In genomic region chr2:72325592-72326422, GRCh38 we compare ENCODE assay signal across 8 cellular contexts.
DNase-seq lines count a peak whose midpoint lies in the region; ATAC-seq and TF ChIP-seq lines count a peak whose summit lies in the region.

No MANE protein-coding gene starts in this region.

- peaks cover 2% of the 10 kb centered on the region for H3K36me3 Mint-ChIP-seq in activated CD8-positive, alpha-beta T cell treated with anti-CD3 and anti-CD28 coated beads for 36 hours (ENCODE audit: low read depth)

- no peaks in the 10 kb centered on the region for H3K27me3 Mint-ChIP-seq in activated CD8-positive, alpha-beta T cell treated with anti-CD3 and anti-CD28 coated beads for 36 hours

- H3K4me1 Mint-ChIP-seq in activated CD8-positive, alpha-beta T cell treated with anti-CD3 and anti-CD28 coated beads for 36 hours (ENCODE audit: low read depth) = no peaks in the 10 kb centered on the region

- peak; percentile 13 for DNase-seq in AG08396 (ENCODE audit: low spot score)
- DNase-seq in activated CD8-positive, alpha-beta T cell treated with anti-CD3 and anti-CD28 coated beads for 36 hours = peak; percentile 23
- DNase-seq in left colon = peak in 1 of 2 donors; percentile 59
- DNase-seq in NOMO-1 treated with DMSO at 0.1 percent for 48 hours (lab: John Stamatoyannopoulos, UW; ENCODE audit: unreplicated experiment) = no peak
- no peak for DNase-seq in sigmoid colon

- TF ChIP-seq EP300 in sigmoid colon (IDR thresholded peaks at IDR 0.05) = no peak

- no peaks in the 10 kb centered on the region for H3K36me3 ChIP-seq in sigmoid colon

- POLR2A ChIA-PET in activated CD8-positive, alpha-beta T cell treated with anti-CD3 and anti-CD28 coated beads for 36 hours (lab: Charles Lee) = no interaction called here

- H3K9me3 Mint-ChIP-seq in activated CD8-positive, alpha-beta T cell treated with anti-CD3 and anti-CD28 coated beads for 36 hours = peaks cover 4% of the 10 kb centered on the region

- no peaks in the 10 kb centered on the region for H3K27me3 ChIP-seq in sigmoid colon

- H3K27ac ChIP-seq in sigmoid colon = no peak overlapping the region

- CTCF ChIA-PET in activated CD8-positive, alpha-beta T cell treated with anti-CD3 and anti-CD28 coated beads for 36 hours (lab: Charles Lee) = interaction anchor here (0.9 to 2.6 kb wide), 4 partner anchors 9 to 21 kb away, joined by 4 to 8 read pairs (median 5); no protein-coding TSS in a partner anchor

- ATAC-seq in GM18502 (IDR thresholded peaks at IDR 0.05; ENCODE audit: poor library complexity, unreplicated experiment) (peak; percentile 72), HG03439 (IDR thresholded peaks at IDR 0.05; ENCODE audit: unreplicated experiment) (peak; percentile 70), left colon (peak; percentile 98), GM18909 (IDR thresholded peaks at IDR 0.05; ENCODE audit: poor library complexity, unreplicated experiment) (no peak)
- no peak for ATAC-seq in activated CD8-positive, alpha-beta T cell treated with anti-CD3 and anti-CD28 coated beads for 36 hours

- no peak for TF ChIP-seq POLR2A in sigmoid colon (IDR thresholded peaks at IDR 0.05)

- no peak overlapping the region for H3K4me3 ChIP-seq in sigmoid colon

- no peaks in the 10 kb centered on the region for H3K4me1 ChIP-seq in sigmoid colon

- peak; percentile 63 for TF ChIP-seq CTCF in activated CD8-positive, alpha-beta T cell treated with anti-CD3 and anti-CD28 coated beads for 36 hours (IDR thresholded peaks at IDR 0.05)
- peak in 1 of 4 experiments; percentile 20 for TF ChIP-seq CTCF in sigmoid colon (IDR thresholded peaks at IDR 0.05)

- intact Hi-C loops in activated CD8-positive, alpha-beta T cell treated with anti-CD3 and anti-CD28 coated beads for 36 hours (cut with micrococcal nuclease) = no loop called here
- intact Hi-C loops in left colon (cut with DNase I, micrococcal nuclease) (no loop called here), sigmoid colon (cut with DNase I) (no loop called here)

- no peak overlapping the region for H3K27ac Mint-ChIP-seq in activated CD8-positive, alpha-beta T cell treated with anti-CD3 and anti-CD28 coated beads for 36 hours

- no peak overlapping the region for H3K4me3 Mint-ChIP-seq in activated CD8-positive, alpha-beta T cell treated with anti-CD3 and anti-CD28 coated beads for 36 hours

- 70 to 75% methylated on average over 8 of the region's 8 CpGs for WGBS in sigmoid colon, 2 donors

- no peaks in the 10 kb centered on the region for H3K9me3 ChIP-seq in sigmoid colon

Comparison
In these comparisons a context has a peak if more than half of its experiments do, and no peak if none do; other contexts are left out.
1. DNase-seq: peak in AG08396 (single experiment) and activated CD8-positive, alpha-beta T cell treated with anti-CD3 and anti-CD28 coated beads for 36 hours (single experiment); none in NOMO-1 treated with DMSO at 0.1 percent for 48 hours (single experiment) and sigmoid colon (single experiment).
2. ATAC-seq: peak in GM18502 (single experiment), HG03439 (single experiment) and left colon (single experiment); none in activated CD8-positive, alpha-beta T cell treated with anti-CD3 and anti-CD28 coated beads for 36 hours (single experiment) and GM18909 (single experiment).